8 cellular contexts compared by ENCODE assay signal in the genomic region with DNA sequence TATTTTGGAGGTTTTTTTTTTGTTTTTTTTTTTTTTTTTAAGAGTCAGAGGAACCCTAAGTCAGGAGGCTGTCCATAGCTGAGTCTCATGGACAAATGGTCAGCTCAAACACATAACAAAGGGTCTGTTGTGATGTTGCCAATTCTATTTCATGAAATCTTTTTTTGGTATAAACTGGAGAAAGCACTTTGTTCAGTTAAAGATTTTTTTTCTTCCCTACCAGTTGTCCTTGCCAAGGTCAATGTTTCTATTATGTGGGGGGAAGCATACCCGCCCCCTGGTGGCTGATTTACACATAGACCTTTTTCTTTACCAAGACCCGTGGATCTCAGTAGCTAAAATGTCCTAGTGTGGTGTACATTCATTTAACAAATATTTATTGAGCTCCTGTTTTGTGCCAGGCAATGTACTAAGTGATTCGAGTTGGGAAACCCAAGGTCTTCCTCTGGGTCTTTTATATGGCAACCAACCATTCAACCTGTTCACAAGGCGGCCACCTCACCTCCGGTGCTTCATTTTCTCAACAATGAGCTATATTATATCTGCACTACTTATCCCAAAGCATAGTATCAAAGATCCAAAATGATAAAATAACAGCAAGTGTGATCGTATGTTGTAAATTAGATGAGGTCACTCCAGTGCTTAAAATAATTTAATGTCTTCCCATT.
DNase-seq lines count a peak whose midpoint lies in the region; ATAC-seq and TF ChIP-seq lines count a peak whose summit lies in the region.

No MANE protein-coding gene starts in this region.

- no peaks in the 10 kb centered on the region; the same call in 1 of the 2 replicates for H3K27me3 ChIP-seq in BE2C

- H3K4me3 ChIP-seq in BE2C (ENCODE audit: low read depth, low read length) (no peak overlapping the region), GM12865 (ENCODE audit: low read depth, low read length) (no peak overlapping the region), epithelial cell of esophagus (ENCODE audit: low read length) (no peak overlapping the region)

- H3K27me3 Mint-ChIP-seq in nephron (ENCODE audit: low read depth), result peaks cover 8% of the 10 kb centered on the region

- no peak overlapping the region for H3K27ac Mint-ChIP-seq in nephron

- no peaks in the 10 kb centered on the region for H3K36me3 ChIP-seq in BE2C

- TF ChIP-seq CTCF in BE2C (IDR thresholded peaks at IDR 0.05; ENCODE audit: low read depth, low read length) (peak; percentile 81), GM12865 (IDR thresholded peaks at IDR 0.05; ENCODE audit: insufficient read depth, low read depth, low read length, missing control alignments) (peak; percentile 63), epithelial cell of esophagus (IDR thresholded peaks at IDR 0.05; ENCODE audit: insufficient read depth, low read depth, low read length, missing control alignments) (peak; percentile 44), nephron (IDR thresholded peaks at IDR 0.05; ENCODE audit: unreplicated experiment in 3 of 3) (peak in 2 of 3 experiments; percentile 28 to 45)

- no peak overlapping the region for H3K4me3 Mint-ChIP-seq in nephron

- DNase-seq in BE2C (peak; percentile 50), GM12865 (ENCODE audit: low read depth) (peak; percentile 77), HPDE6-E6E7 (ENCODE audit: extremely low spot score) (peak; percentile 25), SHP77 (lab: John Stamatoyannopoulos, UW) (peak; percentile 26 to 36), epithelial cell of esophagus (ENCODE audit: low read depth) (peak; percentile 53), cerebellum (ENCODE audit: low spot score) (no peak)

- H3K4me1 Mint-ChIP-seq in nephron, result no peaks in the 10 kb centered on the region

- no peaks in the 10 kb centered on the region for H3K36me3 Mint-ChIP-seq in nephron (ENCODE audit: low read depth)

- H3K9me3 ChIP-seq in BE2C, result no peaks in the 10 kb centered on the region

- ATAC-seq in GM18517 (IDR thresholded peaks at IDR 0.05; ENCODE audit: unreplicated experiment), result no peak

- no peaks in the 10 kb centered on the region for H3K9me3 Mint-ChIP-seq in nephron

- H3K4me1 ChIP-seq in BE2C, result no peaks in the 10 kb centered on the region
